In the genomic region with DNA sequence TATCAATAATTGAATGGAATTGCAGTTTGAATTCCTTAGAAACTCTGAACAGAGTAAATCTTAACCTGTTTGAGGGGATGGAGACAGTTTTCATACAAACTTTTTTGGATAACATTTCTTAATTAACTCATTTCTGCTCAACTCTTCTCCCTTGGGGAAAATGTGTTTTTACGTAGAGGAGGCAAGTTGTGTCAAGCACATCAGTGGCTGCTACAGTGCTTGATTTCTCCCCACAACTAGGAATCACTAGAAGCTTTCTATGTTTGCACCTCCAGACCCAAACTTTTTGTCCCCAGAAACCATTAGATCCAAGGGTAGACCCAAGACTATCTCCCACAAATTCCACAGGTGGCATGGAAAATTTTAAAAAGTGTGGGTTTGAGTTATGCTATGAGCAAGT, we compare ENCODE assay signal across 18 cellular contexts.
"Had no signal": no experiment of that assay in that cellular context is flagged by ENCODE, and none has a peak within 500 bp of the region (broad histone marks: within the 10 kb centered on the region; RNA-seq: fewer than 3 reads in every experiment).

No MANE protein-coding gene starts in this region.

- H3K9me3 ChIP-seq: SJCRH30 had no signal

- DNase-seq: KBM-7, MV-4-11, NCI-H1092, NCI-H1105 treated with DMSO at 0.1 percent for 48 hours, NCI-H1417 treated with DMSO at 0.1 percent for 48 hours, NCI-H187, NCI-H2029, NCI-H2081 treated with DMSO at 0.1 percent for 48 hours, NCI-H2171, NCI-H226, NCI-H446, NCI-H510A, NCI-H524 treated with DMSO at 0.1 percent for 48 hours, NCI-H69, NCI-H774, RPMI8226, SHP77 treated with DMSO at 0.1 percent for 48 hours, SJCRH30 had no signal

- H3K4me3 ChIP-seq: SJCRH30 had no signal

- H3K27ac ChIP-seq: SJCRH30 had no signal

- H3K4me1 ChIP-seq: SJCRH30 had no signal

- H3K36me3 ChIP-seq: SJCRH30 had no signal
